ENCODE assay signal across 8 cellular contexts in genomic region chr12:93557884-93558283, GRCh38. TPM values are rescaled to one million over a fixed set of nuclear protein-coding genes. Genes with fewer than 3 reads are reported as not detected.
A peak's percentile ranks its signal among the peaks of the same experiment; 100 is the strongest.
DNase-seq lines count a peak whose midpoint lies in the region; ATAC-seq, FAIRE-seq and TF ChIP-seq lines count a peak whose summit lies in the region.
"Not testable (repeated sequence)": the region's sequence is repeated elsewhere in the genome, so short reads cannot be mapped to it uniquely, and the experiment has no call there.

No MANE protein-coding gene starts in this region.

- not testable (repeated sequence) for H3K79me2 ChIP-seq in K562 (ENCODE audit: control insufficient read depth, insufficient read depth, low read length)

- DNase-seq in T-helper 17 cell; K562 (ENCODE audit: extremely low read depth in 1 of 4, low spot score in 3 of 4); endodermal cell; endothelial cell (ENCODE audit: low spot score); mesenchymal stem cell: not testable (repeated sequence)
- DNase-seq in activated CD4-positive, alpha-beta T cell treated with anti-CD3 and anti-CD28 coated beads, Interleukin-2, amount 10 ng/mL, durations not matched to agents 24 days and 14 days: peak; percentile 18

- not testable (repeated sequence) for FAIRE-seq in K562 (lab: Jason Lieb, UNC)
- peak; percentile 51 for FAIRE-seq in islet of Langerhans (lab: Jason Lieb, UNC)

- POLR2A ChIA-PET in HEK293 (lab: Yijun Ruan, JAX); K562 (lab: Yijun Ruan, JAX): not testable (repeated sequence)

- not testable (repeated sequence) for H4K8ac ChIP-seq in mesenchymal stem cell (ENCODE audit: low read length)

- not testable (repeated sequence) for H3K14ac ChIP-seq in mesenchymal stem cell (ENCODE audit: low read length in 2 of 2)

- peaks cover 18% of the 10 kb centered on the region for H3K9me3 Mint-ChIP-seq in activated CD4-positive, alpha-beta T cell treated with anti-CD3 and anti-CD28 coated beads, Interleukin-2, amount 10 ng/mL, durations not matched to agents 24 days and 14 days
- H3K9me3 Mint-ChIP-seq in endodermal cell: peaks cover 35% of the 10 kb centered on the region
- not testable (repeated sequence) for H3K9me3 Mint-ChIP-seq in endothelial cell (ENCODE audit: unreplicated experiment)

- H2BK15ac ChIP-seq in mesenchymal stem cell (ENCODE audit: low read depth, poor library complexity, severe bottlenecking): not testable (repeated sequence)

- ATAC-seq in T-helper 17 cell, K562: not testable (repeated sequence)

- peak overlapping the region; percentile 4 for H2BK5ac ChIP-seq in mesenchymal stem cell (ENCODE audit: low read depth, low read length, poor library complexity, severe bottlenecking)

- H3K27me3 Mint-ChIP-seq in T-helper 17 cell; activated CD4-positive, alpha-beta T cell treated with anti-CD3 and anti-CD28 coated beads, Interleukin-2, amount 10 ng/mL, durations not matched to agents 24 days and 14 days; endodermal cell (ENCODE audit: insufficient read depth); endothelial cell (ENCODE audit: unreplicated experiment): not testable (repeated sequence)

- not testable (repeated sequence) for H2AFZ ChIP-seq in K562 (ENCODE audit: low read depth, low read length); mesenchymal stem cell (ENCODE audit: low read depth, low read length)

- not testable (repeated sequence) for TF ChIP-seq CTCF in HEK293 (tag by site-specific recombination; IDR thresholded peaks at IDR 0.05); K562 (IDR thresholded peaks at IDR 0.05 in 2 of 3, conservative IDR thresholded peaks at IDR 0.05 in 1 of 3; ENCODE audit: insufficient read depth in 2 of 3, low read depth in 1 of 3, low read length in 3 of 3); endodermal cell (conservative IDR thresholded peaks at IDR 0.05); endothelial cell (IDR thresholded peaks at IDR 0.05; ENCODE audit: unreplicated experiment)

- not testable (repeated sequence) for H4K91ac ChIP-seq in mesenchymal stem cell (ENCODE audit: low read length)

- not testable (repeated sequence) for TF ChIP-seq EP300 in K562 (IDR thresholded peaks at IDR 0.05; ENCODE audit: low read length)

- not testable (repeated sequence) for H3K4ac ChIP-seq in mesenchymal stem cell (ENCODE audit: low read depth in 1 of 2, low read length in 2 of 2)

- H3K9ac ChIP-seq in K562 (ENCODE audit: insufficient read depth in 1 of 2, low read depth in 2 of 2, low read length in 2 of 2); endodermal cell (ENCODE audit: extremely low read depth, low read length, poor library complexity, severe bottlenecking); mesenchymal stem cell (ENCODE audit: low read length): not testable (repeated sequence)

- H3K4me3 Mint-ChIP-seq in T-helper 17 cell: peak overlapping the region; percentile 4
- not testable (repeated sequence) for H3K4me3 Mint-ChIP-seq in activated CD4-positive, alpha-beta T cell treated with anti-CD3 and anti-CD28 coated beads, Interleukin-2, amount 10 ng/mL, durations not matched to agents 24 days and 14 days; endodermal cell
- peak overlapping the region; percentile 51 for H3K4me3 Mint-ChIP-seq in endothelial cell (ENCODE audit: unreplicated experiment)

- CTCF ChIA-PET in HEK293 (lab: Yijun Ruan, JAX): interaction anchor here (0.8 kb wide), 1 partner anchor 12 kb away, joined by 3 read pairs; no protein-coding TSS in a partner anchor
- CTCF ChIA-PET in K562 (lab: Yijun Ruan, JAX; ENCODE audit: low intra/inter-chr PET ratio): not testable (repeated sequence)

- intact Hi-C loops in activated CD4-positive, alpha-beta T cell treated with anti-CD3 and anti-CD28 coated beads, Interleukin-2, amount 10 ng/mL, durations not matched to agents 24 days and 14 days (cut with micrococcal nuclease); K562 (cut with micrococcal nuclease): not testable (repeated sequence)

- not testable (repeated sequence) for H3K9me1 ChIP-seq in K562 (ENCODE audit: control insufficient read depth, insufficient read depth, low read length)

- not testable (repeated sequence) for TF ChIP-seq POLR2A in K562 (conservative IDR thresholded peaks at IDR 0.05)

- not testable (repeated sequence) for H3K27ac Mint-ChIP-seq in T-helper 17 cell; activated CD4-positive, alpha-beta T cell treated with anti-CD3 and anti-CD28 coated beads, Interleukin-2, amount 10 ng/mL, durations not matched to agents 24 days and 14 days; endodermal cell; endothelial cell (ENCODE audit: unreplicated experiment)

- not testable (repeated sequence) for H3K27me3 ChIP-seq in K562 (ENCODE audit: control insufficient read depth in 2 of 2, insufficient read depth in 2 of 2, low read length in 2 of 2); endodermal cell (ENCODE audit: control insufficient read depth, insufficient read depth, low read length, poor library complexity, severe bottlenecking); mesenchymal stem cell (ENCODE audit: control insufficient read depth in 1 of 2, insufficient read depth in 1 of 2, low read length in 2 of 2)

- not testable (repeated sequence) for H3K23ac ChIP-seq in mesenchymal stem cell (ENCODE audit: low read length in 2 of 2)

- H3K9me3 ChIP-seq in HEK293 (ENCODE audit: control insufficient read depth, insufficient read depth, low read depth, low read length); T-helper 17 cell (ENCODE audit: control insufficient read depth, low read length, poor library complexity, severe bottlenecking); K562 (replicated peaks; ENCODE audit: control insufficient read depth, insufficient read depth, low read depth, low read length): not testable (repeated sequence)
- peaks cover 41% of the 10 kb centered on the region for H3K9me3 ChIP-seq in endodermal cell (ENCODE audit: control insufficient read depth, low read length)
- H3K9me3 ChIP-seq in mesenchymal stem cell (ENCODE audit: control insufficient read depth, low read length): peaks cover 20% of the 10 kb centered on the region

- not testable (repeated sequence) for TF ChIP-seq RAD21 in K562 (CRISPR knock-in tag; conservative IDR thresholded peaks at IDR 0.05 in 1 of 2, IDR thresholded peaks at IDR 0.05 in 1 of 2)

- H3K36me3 Mint-ChIP-seq in T-helper 17 cell (ENCODE audit: low read depth) (peaks cover 11% of the 10 kb centered on the region), endodermal cell (ENCODE audit: low read depth) (peaks cover 80% of the 10 kb centered on the region), endothelial cell (ENCODE audit: low read depth, unreplicated experiment) (peaks cover 26% of the 10 kb centered on the region)
- peaks cover 43% of the 10 kb centered on the region for H3K36me3 Mint-ChIP-seq in activated CD4-positive, alpha-beta T cell treated with anti-CD3 and anti-CD28 coated beads, Interleukin-2, amount 10 ng/mL, durations not matched to agents 24 days and 14 days (ENCODE audit: low read depth)

- H4K20me1 ChIP-seq in K562 (replicated peaks; ENCODE audit: control insufficient read depth, insufficient read depth, low read length): not testable (repeated sequence)

- H3K4me1 ChIP-seq in HEK293 (ENCODE audit: control insufficient read depth, insufficient read depth, low read length); K562 (replicated peaks in 1 of 2; ENCODE audit: control insufficient read depth in 2 of 2, insufficient read depth in 2 of 2, low read length in 2 of 2); endodermal cell (ENCODE audit: control insufficient read depth, insufficient read depth, low read length); mesenchymal stem cell (ENCODE audit: control insufficient read depth, insufficient read depth, low read depth, low read length): not testable (repeated sequence)

- H3K79me1 ChIP-seq in mesenchymal stem cell (replicated peaks; ENCODE audit: low read length, poor library complexity, severe bottlenecking): not testable (repeated sequence)

- H3K4me2 ChIP-seq in K562 (ENCODE audit: insufficient read depth, low read length); mesenchymal stem cell (ENCODE audit: low read length, poor library complexity, severe bottlenecking): not testable (repeated sequence)

- H3K4me3 ChIP-seq in HEK293 (ENCODE audit: low read depth, low read length); K562; mesenchymal stem cell (ENCODE audit: insufficient read depth in 1 of 2, low read depth in 1 of 2, low read length in 2 of 2): not testable (repeated sequence)
- peak overlapping the region; percentile 14 for H3K4me3 ChIP-seq in endodermal cell (ENCODE audit: low read length)

- H2BK12ac ChIP-seq in mesenchymal stem cell (ENCODE audit: low read length in 2 of 2): not testable (repeated sequence)

- H3K4me1 Mint-ChIP-seq in T-helper 17 cell; activated CD4-positive, alpha-beta T cell treated with anti-CD3 and anti-CD28 coated beads, Interleukin-2, amount 10 ng/mL, durations not matched to agents 24 days and 14 days; endodermal cell; endothelial cell (ENCODE audit: unreplicated experiment): not testable (repeated sequence)

- not testable (repeated sequence) for H3K36me3 ChIP-seq in HEK293 (ENCODE audit: control insufficient read depth in 2 of 2, insufficient read depth in 1 of 2, low read length in 2 of 2); K562 (ENCODE audit: control insufficient read depth, insufficient read depth, low read length); mesenchymal stem cell (ENCODE audit: control insufficient read depth in 1 of 2, insufficient read depth in 2 of 2, low read depth in 1 of 2, low read length in 2 of 2)
- H3K36me3 ChIP-seq in endodermal cell (ENCODE audit: control insufficient read depth, insufficient read depth, low read length): peaks cover 28% of the 10 kb centered on the region

- not testable (repeated sequence) for H3K27ac ChIP-seq in HEK293 (ENCODE audit: extremely low read depth, low read depth, low read length); K562 (ENCODE audit: extremely low read depth, low read depth, low read length); endodermal cell (ENCODE audit: low read depth, low read length); mesenchymal stem cell (ENCODE audit: low read length, poor library complexity, severe bottlenecking)

- H2AK5ac ChIP-seq in mesenchymal stem cell (ENCODE audit: low read length, severe bottlenecking): not testable (repeated sequence)

- not testable (repeated sequence) for H2BK120ac ChIP-seq in mesenchymal stem cell (ENCODE audit: low read depth, low read length)

- not testable (repeated sequence) for BruUV-seq in K562 (replicated peaks; lab: Mats Ljungman, UMichigan)

- in situ Hi-C loops in K562 (cut with MboI): not testable (repeated sequence)

- H3K18ac ChIP-seq in mesenchymal stem cell (ENCODE audit: low read depth in 1 of 2, low read length in 2 of 2): not testable (repeated sequence)

RNA-seq across cellular contexts. Expression of gene SOCS2, which starts 14.6 kb away (rescaled TPM):
- total RNA-seq in T-helper 17 cell (10 to 100 TPM; 24.3 to 37.7 TPM), K562 (2014; rRNA removed) (140 and 162 TPM in 2 replicates), K562 (2014; rRNA removed; fragmentation: Illumina TruSeq; extraction: Trizol) (95.8 and 106 TPM in 2 replicates), K562 (2015; rRNA removed; fragmentation: Illumina TruSeq; extraction: Trizol) (144 and 150 TPM in 2 replicates), K562 (2021) (90.4 and 92.2 TPM in 2 replicates), endodermal cell (10 to 100 TPM; 46.9 to 60.2 TPM), endothelial cell (ENCODE audit: unreplicated experiment) (19.5 TPM)
- total RNA-seq in activated CD4-positive, alpha-beta T cell treated with anti-CD3 and anti-CD28 coated beads, Interleukin-2, amount 10 ng/mL, durations not matched to agents 24 days and 14 days: 11.5 and 16.5 TPM in 2 replicates
- total RNA-seq in K562 (2011; cell fraction: chromatin; rRNA removed; ENCODE audit: low replicate concordance): 86.5 and 141 TPM in 2 replicates
- total RNA-seq in K562 (2011; cell fraction: nucleolus; rRNA removed): 70.0 and 75.7 TPM in 2 replicates
- 87.0 and 111 TPM in 2 replicates for total RNA-seq in K562 (2011; cell fraction: nucleoplasm; rRNA removed)
- polyA plus RNA-seq in K562 (2011; rRNA removed) (95.5 and 98.7 TPM in 2 replicates), K562 (2014; fragmentation: Illumina TruSeq; extraction: Trizol) (122 and 149 TPM in 2 replicates), K562 (2014; fragmentation: Nextera tagmentation; extraction: Ambion mirVana) (10 to 100 TPM; 37.0 to 37.8 TPM), K562 (2014; rRNA removed) (135 and 156 TPM in 2 replicates)
- polyA plus RNA-seq in K562 (2011; cell fraction: cytosol; rRNA removed): 78.1 and 92.3 TPM in 2 replicates
- 131 and 154 TPM in 2 replicates for polyA plus RNA-seq in K562 (2011; cell fraction: nucleus; rRNA removed)
- polyA plus RNA-seq in K562 (2012): 96.0 and 204 TPM in 2 replicates
- 49.6 and 59.2 TPM in 2 replicates for polyA minus RNA-seq in K562 (2011; rRNA and poly(A)+ RNA removed)
- 41.8 and 47.4 TPM in 2 replicates for polyA minus RNA-seq in K562 (2011; cell fraction: cytosol; rRNA and poly(A)+ RNA removed)
- polyA minus RNA-seq in K562 (2011; cell fraction: nucleus; rRNA and poly(A)+ RNA removed): 58.6 and 82.4 TPM in 2 replicates
- 20.2 TPM for polyA plus RNA-seq in endodermal cell (2013, experiment 1 of 2)
- polyA plus RNA-seq in endodermal cell (2013, experiment 2 of 2): 21.4 TPM
- polyA plus RNA-seq in mesenchymal stem cell (2013, experiment 1 of 2): 3.9 TPM
- polyA plus RNA-seq in mesenchymal stem cell (2013, experiment 2 of 2): 3.0 TPM
